In the genomic region with DNA sequence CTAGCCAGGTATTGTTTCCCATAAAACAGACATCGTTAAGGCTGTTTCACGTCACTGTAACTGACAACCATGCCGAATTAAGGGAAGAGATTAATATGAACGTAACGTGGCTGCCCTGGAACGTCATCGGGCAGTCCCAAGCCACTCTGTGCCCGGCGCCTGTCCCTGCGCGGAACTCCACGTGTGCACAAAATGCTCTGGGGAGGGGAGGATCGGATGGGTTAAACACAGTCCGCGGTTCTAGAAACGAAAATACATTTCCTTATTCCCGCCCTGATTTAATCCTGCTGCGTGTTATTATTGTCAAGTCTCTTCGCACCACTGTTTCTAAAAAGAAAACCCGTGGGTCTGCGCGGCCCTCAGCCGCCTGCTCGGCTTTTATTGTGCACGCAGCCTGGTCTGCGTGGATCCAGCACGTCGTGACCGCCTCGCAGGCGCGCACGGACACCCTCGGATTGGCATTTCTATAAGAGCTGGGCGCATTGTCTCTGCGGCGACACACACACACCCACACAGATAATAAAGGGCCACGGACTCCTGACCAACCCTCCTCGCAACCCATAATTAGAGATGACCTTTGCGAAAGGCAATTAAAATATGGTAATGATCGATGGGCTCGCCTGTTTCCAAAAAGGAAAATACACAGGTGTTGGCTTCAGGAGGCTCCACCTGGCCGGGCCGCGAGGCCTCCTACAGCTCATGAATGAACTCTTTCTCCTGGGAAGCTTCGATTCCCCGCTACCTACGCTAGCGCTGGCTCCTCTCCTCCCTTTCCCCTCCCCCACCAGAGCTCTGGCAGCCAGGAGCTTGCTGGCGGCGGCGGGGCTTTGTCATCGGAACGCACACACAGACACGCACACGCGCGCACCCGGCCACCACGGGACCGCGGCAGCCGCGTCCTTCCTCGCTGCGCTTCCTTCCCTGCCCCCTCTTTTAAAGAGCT, we compare ENCODE assay signal across 8 cellular contexts.
DNase-seq lines count a peak whose midpoint lies in the region; ATAC-seq and TF ChIP-seq lines count a peak whose summit lies in the region.

No MANE protein-coding gene starts in this region.

- H3K9me3 ChIP-seq in adipocyte (ENCODE audit: control insufficient read depth, low read length), result no peaks in the 10 kb centered on the region
- no peaks in the 10 kb centered on the region for H3K9me3 ChIP-seq in thoracic aorta
- H3K9me3 ChIP-seq in prostate gland, result no peaks in the 10 kb centered on the region

- H3K36me3 ChIP-seq in adipocyte (ENCODE audit: control insufficient read depth, insufficient read depth, low read length, severe bottlenecking), result no peaks in the 10 kb centered on the region
- no peaks in the 10 kb centered on the region for H3K36me3 ChIP-seq in kidney epithelial cell (ENCODE audit: control insufficient read depth, insufficient read depth, low read length)
- H3K36me3 ChIP-seq in thoracic aorta, result no peaks in the 10 kb centered on the region
- H3K36me3 ChIP-seq in prostate gland, result no peaks in the 10 kb centered on the region

- H3K9me3 Mint-ChIP-seq in activated naive CD4-positive, alpha-beta T cell treated with anti-CD3 and anti-CD28 coated beads for 36 hours, result no peaks in the 10 kb centered on the region

- H3K4me1 ChIP-seq in adipocyte (ENCODE audit: control insufficient read depth, insufficient read depth, low read length), result peaks cover 17% of the 10 kb centered on the region
- peaks cover 0 to 16% of the 10 kb centered on the region in 2 donors for H3K4me1 ChIP-seq in thoracic aorta (ENCODE audit: control insufficient read depth in 1 of 2, low read depth in 2 of 2)
- no peaks in the 10 kb centered on the region for H3K4me1 ChIP-seq in prostate gland (replicated peaks)

- no peak overlapping the region for H3K27ac ChIP-seq in thoracic aorta
- H3K27ac ChIP-seq in prostate gland, result peak overlapping the region in 1 of 2 donors; percentile 8

- WGBS in prostate gland, result 14% methylated on average over 62 of the region's 66 CpGs

- ATAC-seq in thoracic aorta (ENCODE audit: insufficient number of reproducible peaks, low FRiP score, low read depth), result no peak

- H3K27me3 ChIP-seq in adipocyte (replicated peaks; ENCODE audit: control insufficient read depth, insufficient read depth, low read length), result peaks cover 22% of the 10 kb centered on the region
- peaks cover 15% of the 10 kb centered on the region for H3K27me3 ChIP-seq in kidney epithelial cell (ENCODE audit: control insufficient read depth, insufficient read depth, low read length)
- H3K27me3 ChIP-seq in thoracic aorta (replicated peaks; ENCODE audit: insufficient read depth), result no peaks in the 10 kb centered on the region
- H3K27me3 ChIP-seq in prostate gland (replicated peaks; ENCODE audit: insufficient read depth), result no peaks in the 10 kb centered on the region

- H3K27me3 Mint-ChIP-seq in activated naive CD4-positive, alpha-beta T cell treated with anti-CD3 and anti-CD28 coated beads for 36 hours (ENCODE audit: low read depth), result no peaks in the 10 kb centered on the region

- peak; percentile 57 for DNase-seq in activated naive CD4-positive, alpha-beta T cell treated with anti-CD3 and anti-CD28 coated beads for 36 hours
- DNase-seq in activated naive CD4-positive, alpha-beta T cell treated with Interleukin-2 at 50 U/mL for 16 hours, result no peak
- no peak for DNase-seq in adipocyte (ENCODE audit: low read depth)
- DNase-seq in kidney epithelial cell (ENCODE audit: low read depth), result no peak
- no peak for DNase-seq in thoracic aorta (ENCODE audit: low spot score)
- no peak for DNase-seq in NCI-H345 (lab: John Stamatoyannopoulos, UW)
- DNase-seq in activated CD4-positive, CD25-positive, alpha-beta regulatory T cell treated with anti-CD3 and anti-CD28 coated beads, Interleukin-2, amount 50 U/mL, for 72 hours, result no peak
- no peak for DNase-seq in prostate gland (ENCODE audit: low spot score)

- intact Hi-C loops in activated naive CD4-positive, alpha-beta T cell treated with anti-CD3 and anti-CD28 coated beads for 36 hours (cut with micrococcal nuclease), result loop anchor here (5.0 to 10.0 kb wide), 2 partner anchors 435 to 903 kb away; no protein-coding TSS in a partner anchor
- intact Hi-C loops in prostate gland (cut with DNase I), result no loop called here

- peak overlapping the region; percentile 76 for H3K4me3 Mint-ChIP-seq in activated naive CD4-positive, alpha-beta T cell treated with anti-CD3 and anti-CD28 coated beads for 36 hours

- peak overlapping the region; percentile 88 for H3K27ac Mint-ChIP-seq in activated naive CD4-positive, alpha-beta T cell treated with anti-CD3 and anti-CD28 coated beads for 36 hours

- peaks cover 34% of the 10 kb centered on the region for H3K4me1 Mint-ChIP-seq in activated naive CD4-positive, alpha-beta T cell treated with anti-CD3 and anti-CD28 coated beads for 36 hours (ENCODE audit: low read depth)

- H3K4me3 ChIP-seq in adipocyte (ENCODE audit: low read length), result peak overlapping the region; percentile 64
- peak overlapping the region; percentile 1 for H3K4me3 ChIP-seq in kidney epithelial cell (ENCODE audit: low read depth, low read length)
- H3K4me3 ChIP-seq in thoracic aorta, result peak overlapping the region; percentile 74
- peak overlapping the region in 1 of 2 donors; percentile 24 for H3K4me3 ChIP-seq in prostate gland

- CTCF ChIA-PET in activated naive CD4-positive, alpha-beta T cell treated with anti-CD3 and anti-CD28 coated beads for 36 hours (lab: Charles Lee), result interaction anchor here (1.0 to 2.1 kb wide), 4 partner anchors 10 to 351 kb away, joined by 3 to 7 read pairs (median 4); no protein-coding TSS in a partner anchor

- peaks cover 5% of the 10 kb centered on the region for H3K36me3 Mint-ChIP-seq in activated naive CD4-positive, alpha-beta T cell treated with anti-CD3 and anti-CD28 coated beads for 36 hours (ENCODE audit: low read depth)

- TF ChIP-seq CTCF in kidney epithelial cell (IDR thresholded peaks at IDR 0.05; ENCODE audit: insufficient read depth, low read length, poor library complexity, severe bottlenecking) (no peak), thoracic aorta (IDR thresholded peaks at IDR 0.05) (no peak), prostate gland (IDR thresholded peaks at IDR 0.05) (no peak)

- H3K9ac ChIP-seq in adipocyte (ENCODE audit: low read length), result peak overlapping the region; percentile 37

- TF ChIP-seq POLR2A in prostate gland (IDR thresholded peaks at IDR 0.05), result no peak
